In genomic region chr12:53048780-53049401, GRCh38 we compare ENCODE assay signal across 10 cellular contexts. TPM values are rescaled to one million over a fixed set of nuclear protein-coding genes. Genes with fewer than 3 reads are reported as not detected.
A peak's percentile ranks its signal among the peaks of the same experiment; 100 is the strongest.
DNase-seq lines count a peak whose midpoint lies in the region; ATAC-seq, FAIRE-seq and TF ChIP-seq lines count a peak whose summit lies in the region.
"Had no signal": no experiment of that assay in that cellular context is flagged by ENCODE, and none has a peak within 500 bp of the region (broad histone marks: within the 10 kb centered on the region; RNA-seq: fewer than 3 reads in every experiment).

No MANE protein-coding gene starts in this region.

- ATAC-seq in GM18870 (IDR thresholded peaks at IDR 0.05; ENCODE audit: unreplicated experiment) = no peak

- DNase-seq in activated naive CD4-positive, alpha-beta T cell treated with anti-CD3 and anti-CD28 coated beads for 36 hours = no peak
- DNase-seq in ecto neural progenitor cell (ENCODE audit: low spot score) = peak; percentile 71
- DNase-seq in mesenchymal stem cell = peak; percentile 78
- DNase-seq in urothelium cell line (ENCODE audit: low spot score) = peak; percentile 57
- DNase-seq in cortex of kidney (lab: John Stamatoyannopoulos, UW) = no peak
- no peak for DNase-seq in D721Med (ENCODE audit: insufficient read length, low spot score)
- DNase-seq: OCI-M1 had no signal

- CTCF ChIA-PET in activated naive CD4-positive, alpha-beta T cell treated with anti-CD3 and anti-CD28 coated beads for 36 hours (lab: Charles Lee) = interaction anchor here (1.0 to 1.5 kb wide), 6 partner anchors 9 to 51 kb away, joined by 3 to 6 read pairs (median 4); no protein-coding TSS in a partner anchor

- H4K8ac ChIP-seq in mesenchymal stem cell (ENCODE audit: low read length) = peak overlapping the region; percentile 96

- peak overlapping the region in 1 of 2 experiments; percentile 92 for H3K14ac ChIP-seq in mesenchymal stem cell (ENCODE audit: low read length in 2 of 2)

- H3K4me2 ChIP-seq in mesenchymal stem cell (ENCODE audit: low read length, poor library complexity, severe bottlenecking) = peak overlapping the region; percentile 80

- no peak overlapping the region for H3K4me3 Mint-ChIP-seq in activated naive CD4-positive, alpha-beta T cell treated with anti-CD3 and anti-CD28 coated beads, Interleukin-2, amount 50 U/mL, for 24 hours
- H3K4me3 Mint-ChIP-seq in activated naive CD4-positive, alpha-beta T cell treated with anti-CD3 and anti-CD28 coated beads for 36 hours = no peak overlapping the region

- peak overlapping the region; percentile 93 for H4K91ac ChIP-seq in mesenchymal stem cell (ENCODE audit: low read length)

- H3K27ac Mint-ChIP-seq in activated naive CD4-positive, alpha-beta T cell treated with anti-CD3 and anti-CD28 coated beads, Interleukin-2, amount 50 U/mL, for 24 hours = peak overlapping the region; percentile 46
- no peak overlapping the region for H3K27ac Mint-ChIP-seq in activated naive CD4-positive, alpha-beta T cell treated with anti-CD3 and anti-CD28 coated beads for 36 hours

- no peaks in the 10 kb centered on the region for H3K9me3 ChIP-seq in mesenchymal stem cell (ENCODE audit: control insufficient read depth, low read length)

- no peaks in the 10 kb centered on the region for H3K27me3 Mint-ChIP-seq in activated naive CD4-positive, alpha-beta T cell treated with anti-CD3 and anti-CD28 coated beads, Interleukin-2, amount 50 U/mL, for 24 hours
- H3K27me3 Mint-ChIP-seq in activated naive CD4-positive, alpha-beta T cell treated with anti-CD3 and anti-CD28 coated beads for 36 hours (ENCODE audit: low read depth) = peaks cover 4% of the 10 kb centered on the region

- H3K9me3 Mint-ChIP-seq in activated naive CD4-positive, alpha-beta T cell treated with anti-CD3 and anti-CD28 coated beads, Interleukin-2, amount 50 U/mL, for 24 hours = no peaks in the 10 kb centered on the region
- no peaks in the 10 kb centered on the region for H3K9me3 Mint-ChIP-seq in activated naive CD4-positive, alpha-beta T cell treated with anti-CD3 and anti-CD28 coated beads for 36 hours

- H3K79me1 ChIP-seq in mesenchymal stem cell (replicated peaks; ENCODE audit: low read length, poor library complexity, severe bottlenecking) = peaks cover 13% of the 10 kb centered on the region

- 3% methylated on average over 6 of the region's 6 CpGs for WGBS in mesenchymal stem cell

- peaks cover 16 to 19% of the 10 kb centered on the region in 2 experiments for H3K36me3 ChIP-seq in mesenchymal stem cell (ENCODE audit: control insufficient read depth in 1 of 2, insufficient read depth in 2 of 2, low read depth in 1 of 2, low read length in 2 of 2)

- peak overlapping the region; percentile 95 for H3K9ac ChIP-seq in mesenchymal stem cell (ENCODE audit: low read length)

- no peak for FAIRE-seq in urothelium cell line (lab: Jason Lieb, UNC)
- FAIRE-seq in D721Med (lab: Jason Lieb, UNC) = no peak
- FAIRE-seq: G401.6 had no signal

- peak overlapping the region; percentile 94 for H2BK120ac ChIP-seq in mesenchymal stem cell (ENCODE audit: low read depth, low read length)

- no peaks in the 10 kb centered on the region for H3K36me3 Mint-ChIP-seq in activated naive CD4-positive, alpha-beta T cell treated with anti-CD3 and anti-CD28 coated beads, Interleukin-2, amount 50 U/mL, for 24 hours
- no peaks in the 10 kb centered on the region for H3K36me3 Mint-ChIP-seq in activated naive CD4-positive, alpha-beta T cell treated with anti-CD3 and anti-CD28 coated beads for 36 hours (ENCODE audit: low read depth)

- peak overlapping the region; percentile 60 to 99 for H2BK12ac ChIP-seq in mesenchymal stem cell (ENCODE audit: low read length in 2 of 2)

- TF ChIP-seq CTCF in D721Med (IDR thresholded peaks at IDR 0.05; ENCODE audit: insufficient read depth, missing control alignments) = no peak

- peak overlapping the region; percentile 94 for H3K27ac ChIP-seq in mesenchymal stem cell (ENCODE audit: low read length, poor library complexity, severe bottlenecking)

- H2BK5ac ChIP-seq in mesenchymal stem cell (ENCODE audit: low read depth, low read length, poor library complexity, severe bottlenecking) = peak overlapping the region; percentile 97

- peak overlapping the region in 1 of 2 experiments; percentile 70 for H3K23ac ChIP-seq in mesenchymal stem cell (ENCODE audit: low read length in 2 of 2)

- peak overlapping the region; percentile 24 for H2AK5ac ChIP-seq in mesenchymal stem cell (ENCODE audit: low read length, severe bottlenecking)

- intact Hi-C loops in activated naive CD4-positive, alpha-beta T cell treated with anti-CD3 and anti-CD28 coated beads for 36 hours (cut with micrococcal nuclease) = loop anchor here (5.0 kb wide), 1 partner anchor 133 kb away; the partner anchor contains the start of genes CSAD and ZNF740

- peaks cover 25% of the 10 kb centered on the region for H3K4me1 Mint-ChIP-seq in activated naive CD4-positive, alpha-beta T cell treated with anti-CD3 and anti-CD28 coated beads, Interleukin-2, amount 50 U/mL, for 24 hours
- peaks cover 30% of the 10 kb centered on the region for H3K4me1 Mint-ChIP-seq in activated naive CD4-positive, alpha-beta T cell treated with anti-CD3 and anti-CD28 coated beads for 36 hours (ENCODE audit: low read depth)

- peak overlapping the region; percentile 26 to 98 for H3K4ac ChIP-seq in mesenchymal stem cell (ENCODE audit: low read depth in 1 of 2, low read length in 2 of 2)

- peak overlapping the region in 1 of 2 experiments; percentile 89 for H3K4me3 ChIP-seq in mesenchymal stem cell (ENCODE audit: insufficient read depth in 1 of 2, low read depth in 1 of 2, low read length in 2 of 2)

- H2BK15ac ChIP-seq in mesenchymal stem cell (ENCODE audit: low read depth, poor library complexity, severe bottlenecking) = peak overlapping the region; percentile 100

- H3K18ac ChIP-seq in mesenchymal stem cell (ENCODE audit: low read depth in 1 of 2, low read length in 2 of 2) = peak overlapping the region; percentile 98 to 100

- peaks cover 71% of the 10 kb centered on the region for H3K4me1 ChIP-seq in mesenchymal stem cell (ENCODE audit: control insufficient read depth, insufficient read depth, low read depth, low read length)

- no peak overlapping the region for H2AFZ ChIP-seq in mesenchymal stem cell (ENCODE audit: low read depth, low read length)

- no peaks in the 10 kb centered on the region for H3K27me3 ChIP-seq in mesenchymal stem cell (ENCODE audit: control insufficient read depth in 1 of 2, insufficient read depth in 1 of 2, low read length in 2 of 2)

RNA-seq across cellular contexts. Expression of gene TNS2, which starts 1.0 kb away (rescaled TPM):
- under 1 TPM; 0.37 to 0.67 TPM for total RNA-seq in activated naive CD4-positive, alpha-beta T cell treated with anti-CD3 and anti-CD28 coated beads for 36 hours
- 95.2 TPM for polyA plus RNA-seq in mesenchymal stem cell (2013, experiment 1 of 2)
- polyA plus RNA-seq in mesenchymal stem cell (2013, experiment 2 of 2) = 91.2 TPM

RNA-seq across cellular contexts. Expression of gene SPRYD3, which starts 30.3 kb away (rescaled TPM):
- 10 to 100 TPM; 20.1 to 20.2 TPM for total RNA-seq in activated naive CD4-positive, alpha-beta T cell treated with anti-CD3 and anti-CD28 coated beads for 36 hours
- polyA plus RNA-seq in mesenchymal stem cell (2013, experiment 1 of 2) = 15.3 TPM
- polyA plus RNA-seq in mesenchymal stem cell (2013, experiment 2 of 2) = 14.7 TPM

RNA-seq across cellular contexts. Expression of gene EIF4B, which starts 42.6 kb away (rescaled TPM):
- total RNA-seq in activated naive CD4-positive, alpha-beta T cell treated with anti-CD3 and anti-CD28 coated beads for 36 hours = 100 to 1,000 TPM; 813 to 821 TPM
- 387 TPM for polyA plus RNA-seq in mesenchymal stem cell (2013, experiment 1 of 2)
- 364 TPM for polyA plus RNA-seq in mesenchymal stem cell (2013, experiment 2 of 2)

RNA-seq across cellular contexts. Expression of gene IGFBP6, which starts 48.6 kb away (rescaled TPM):
- total RNA-seq in activated naive CD4-positive, alpha-beta T cell treated with anti-CD3 and anti-CD28 coated beads for 36 hours = 1 to 10 TPM; 3.7 to 6.4 TPM
- polyA plus RNA-seq in mesenchymal stem cell (2013, experiment 1 of 2) = 54.0 TPM
- polyA plus RNA-seq in mesenchymal stem cell (2013, experiment 2 of 2) = 54.6 TPM

RNA-seq across cellular contexts. Expression of gene SOAT2, which starts 54.4 kb away (rescaled TPM):
- under 1 TPM; 0.74 to 0.81 TPM for total RNA-seq in activated naive CD4-positive, alpha-beta T cell treated with anti-CD3 and anti-CD28 coated beads for 36 hours
- 0.03 TPM for polyA plus RNA-seq in mesenchymal stem cell (2013, experiment 1 of 2)
- polyA plus RNA-seq in mesenchymal stem cell (2013, experiment 2 of 2) = not detected

Comparison
In these comparisons a context has a peak if more than half of its experiments do, and no peak if none do; other contexts are left out.
1. DNase-seq: peak in ecto neural progenitor cell (single experiment), mesenchymal stem cell (single experiment) and urothelium cell line (single experiment); none in activated naive CD4-positive, alpha-beta T cell treated with anti-CD3 and anti-CD28 coated beads for 36 hours (single experiment), cortex of kidney (single experiment) and D721Med (single experiment).